8 cellular contexts compared by ENCODE assay signal in the genomic region with DNA sequence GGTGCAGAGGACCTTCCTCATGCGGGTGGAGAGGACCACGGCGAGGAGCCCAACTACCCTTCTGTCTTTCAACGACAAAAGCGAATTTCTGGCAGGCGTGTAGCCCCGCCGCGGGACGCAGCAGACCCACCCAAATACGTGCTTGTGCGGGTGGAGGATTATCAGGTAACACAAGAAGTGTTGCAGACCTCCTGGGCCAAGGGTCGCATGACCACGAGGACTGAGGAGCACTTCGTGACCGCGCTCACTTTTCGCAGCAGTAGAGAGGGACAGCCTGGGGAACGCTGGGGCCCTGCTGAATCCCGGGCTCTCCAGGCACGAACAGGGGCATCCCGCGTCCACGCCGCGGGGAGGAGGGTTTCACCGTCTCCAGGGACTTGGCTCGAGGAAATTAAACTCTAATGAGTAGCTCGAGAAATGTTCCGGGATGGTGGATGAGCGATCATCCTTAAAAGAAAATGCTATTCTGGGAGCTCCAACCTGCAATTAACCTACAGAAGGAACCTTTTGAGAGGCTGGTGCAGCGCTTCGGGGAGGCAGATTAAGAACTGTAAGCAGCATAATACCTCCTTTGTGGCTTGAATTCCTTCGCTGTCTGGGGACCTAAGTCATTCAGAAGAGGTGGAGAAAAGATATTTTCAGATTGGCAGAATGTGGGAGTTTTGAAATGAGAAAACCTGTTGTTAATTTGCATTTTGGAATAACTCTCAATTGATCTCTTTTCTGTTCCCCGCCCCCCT. TPM values are rescaled to one million over a fixed set of nuclear protein-coding genes. Genes with fewer than 3 reads are reported as not detected.
A peak's percentile ranks its signal among the peaks of the same experiment; 100 is the strongest.
DNase-seq lines count a peak whose midpoint lies in the region; ATAC-seq and TF ChIP-seq lines count a peak whose summit lies in the region.

No MANE protein-coding gene starts in this region.

- peaks cover 18% of the 10 kb centered on the region for H3K4me1 Mint-ChIP-seq in CD8-positive, alpha-beta T cell (ENCODE audit: low read depth)
- H3K4me1 Mint-ChIP-seq in nephron = peaks cover 16% of the 10 kb centered on the region

- H3K4me1 ChIP-seq in CD8-positive, alpha-beta T cell (ENCODE audit: insufficient read depth, low read length) = peaks cover 4% of the 10 kb centered on the region

- no peaks in the 10 kb centered on the region for H3K9me3 ChIP-seq in CD8-positive, alpha-beta T cell (ENCODE audit: low read length)

- H3K27me3 ChIP-seq in CD8-positive, alpha-beta T cell (ENCODE audit: insufficient read depth, low read length) = peaks cover 4% of the 10 kb centered on the region

- peak overlapping the region; percentile 78 for H3K4me3 Mint-ChIP-seq in CD8-positive, alpha-beta T cell
- H3K4me3 Mint-ChIP-seq in nephron = peak overlapping the region; percentile 72 to 79 (median 79)

- peaks cover 49% of the 10 kb centered on the region for H3K27me3 Mint-ChIP-seq in CD8-positive, alpha-beta T cell (ENCODE audit: low read depth)
- H3K27me3 Mint-ChIP-seq in nephron (ENCODE audit: low read depth) = peaks cover 56% of the 10 kb centered on the region

- no peak for ATAC-seq in CD8-positive, alpha-beta T cell
- peak; percentile 31 for ATAC-seq in HG03139 (IDR thresholded peaks at IDR 0.05; ENCODE audit: unreplicated experiment)

- no peak for DNase-seq in CD8-positive, alpha-beta T cell
- DNase-seq in GM19238 (ENCODE audit: insufficient read length, low spot score) (peak; percentile 10), SW480 (ENCODE audit: low spot score) (peak; percentile 13), erythroblast (lab: John Stamatoyannopoulos, UW) (peak; percentile 37 to 46), NCI-H1930 (lab: John Stamatoyannopoulos, UW) (no peak), SIG-M5 (lab: John Stamatoyannopoulos, UW) (no peak)

- no peaks in the 10 kb centered on the region for H3K36me3 Mint-ChIP-seq in CD8-positive, alpha-beta T cell
- H3K36me3 Mint-ChIP-seq in nephron (ENCODE audit: low read depth) = no peaks in the 10 kb centered on the region

- no peak overlapping the region for H3K27ac Mint-ChIP-seq in CD8-positive, alpha-beta T cell
- H3K27ac Mint-ChIP-seq in nephron = no peak overlapping the region

- POLR2A ChIA-PET in CD8-positive, alpha-beta T cell (lab: Charles Lee) = no interaction called here

- H3K27ac ChIP-seq in CD8-positive, alpha-beta T cell (ENCODE audit: low read depth, low read length) = no peak overlapping the region

- H3K4me3 ChIP-seq in CD8-positive, alpha-beta T cell (ENCODE audit: low read depth, low read length) = peak overlapping the region; percentile 50

- TF ChIP-seq POLR2A in erythroblast (IDR thresholded peaks at IDR 0.05; ENCODE audit: low read length) = no peak

- CTCF ChIA-PET in CD8-positive, alpha-beta T cell (lab: Charles Lee) = interaction anchor here (2.3 kb wide), 1 partner anchor 19 kb away, joined by 10 read pairs; no protein-coding TSS in a partner anchor

- intact Hi-C loops in CD8-positive, alpha-beta T cell (cut with DNase I, micrococcal nuclease) = no loop called here

- no peaks in the 10 kb centered on the region for H3K9me3 Mint-ChIP-seq in CD8-positive, alpha-beta T cell
- no peaks in the 10 kb centered on the region for H3K9me3 Mint-ChIP-seq in nephron

- TF ChIP-seq CTCF in CD8-positive, alpha-beta T cell (IDR thresholded peaks at IDR 0.05) = no peak
- no peak for TF ChIP-seq CTCF in nephron (IDR thresholded peaks at IDR 0.05; ENCODE audit: unreplicated experiment in 3 of 3)

- no peaks in the 10 kb centered on the region for H3K36me3 ChIP-seq in CD8-positive, alpha-beta T cell (ENCODE audit: insufficient read depth, low read length)

RNA-seq across cellular contexts. Expression of a gene that starts 0.8 kb away (rescaled TPM):
- total RNA-seq in CD8-positive, alpha-beta T cell = not detected

RNA-seq across cellular contexts. Expression of a gene that starts 51.6 kb away (rescaled TPM):
- total RNA-seq in CD8-positive, alpha-beta T cell = not detected

Comparison
In these comparisons a context has a peak if more than half of its experiments do, and no peak if none do; other contexts are left out.
1. DNase-seq: peak in GM19238 (single experiment), SW480 (single experiment) and erythroblast (2 of 2); none in CD8-positive, alpha-beta T cell (0 of 7), NCI-H1930 (0 of 2) and SIG-M5 (single experiment).